21 cellular contexts compared by ENCODE assay signal in the genomic region with DNA sequence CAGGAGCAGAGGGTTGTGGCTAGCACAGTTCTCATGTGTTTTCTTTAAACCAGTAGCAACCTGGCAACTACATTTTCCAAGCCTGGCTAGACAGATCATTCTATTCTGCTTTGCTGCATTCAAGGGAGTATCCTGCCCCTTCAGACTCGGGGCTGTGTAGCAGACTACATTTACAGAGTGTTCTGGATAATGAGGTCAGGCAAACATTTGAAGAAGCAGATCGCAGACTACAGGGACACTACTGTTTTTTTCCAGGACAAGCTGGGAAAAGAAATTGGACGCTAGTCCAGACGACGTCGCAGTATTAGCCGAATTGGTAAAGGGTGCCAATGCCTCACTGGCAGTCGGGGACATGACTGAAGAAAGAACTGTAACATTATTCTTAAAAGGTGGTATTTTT.
"Had no signal": no experiment of that assay in that cellular context is flagged by ENCODE, and none has a peak within 500 bp of the region (broad histone marks: within the 10 kb centered on the region; RNA-seq: fewer than 3 reads in every experiment).

No MANE protein-coding gene starts in this region.

- H3K4me1 ChIP-seq: gastrocnemius medialis had no signal

- DNase-seq: activated CD4-positive, CD25-positive, alpha-beta regulatory T cell treated with anti-CD3 and anti-CD28 coated beads, Interleukin-2, amount 50 U/mL, for 72 hours; activated naive CD4-positive, alpha-beta T cell treated with anti-CD3 and anti-CD28 coated beads, Interleukin-2, amount 50 U/mL, for 16 hours; adrenal gland; cerebellar nuclear complex; dermis blood vessel endothelial cell; effector memory CD8-positive, alpha-beta T cell; gastrocnemius medialis; heart right ventricle; islet precursor cell; mesenchymal stem cell; natural killer cell; right cardiac atrium; SK-N-SH; stimulated activated CD4-positive, alpha-beta T cell treated with anti-CD3 and anti-CD28 coated beads, Interleukin-4, amount 100 ng/mL, for 4 hours; stimulated activated naive CD8-positive, alpha-beta T cell treated with anti-CD3 and anti-CD28 coated beads, Interleukin-15, Interleukin-2, amounts not matched to agents 100 U/mL and 50 U/mL, for 24 hours; T-cell; T-helper 9 cell had no signal

- H3K4me3 ChIP-seq: adrenal gland, gastrocnemius medialis, heart right ventricle, smooth muscle cell, suprapubic skin had no signal

- H3K9ac ChIP-seq: SK-N-SH had no signal

- H3K27ac ChIP-seq: adrenal gland, gastrocnemius medialis, heart right ventricle, neutrophil, suprapubic skin had no signal

- H3K4me2 ChIP-seq: SK-N-SH, smooth muscle cell had no signal

- ATAC-seq: activated T-helper 17 cell treated with anti-CD3 and anti-CD28 coated beads, Interleukin-2, amount 50 U/mL, for 72 hours; effector memory CD8-positive, alpha-beta T cell; gastrocnemius medialis; natural killer cell; stimulated activated naive CD8-positive, alpha-beta T cell treated with anti-CD3 and anti-CD28 coated beads, Interleukin-15, Interleukin-2, amounts not matched to agents 100 U/mL and 50 U/mL, for 24 hours; T-cell had no signal

- H3K36me3 ChIP-seq: adrenal gland, gastrocnemius medialis, heart right ventricle, neutrophil, suprapubic skin had no signal

- H3K9me3 ChIP-seq: adrenal gland, gastrocnemius medialis, heart right ventricle, neutrophil, SK-N-SH, suprapubic skin had no signal

- H3K27me3 ChIP-seq: adrenal gland, gastrocnemius medialis, neutrophil, suprapubic skin had no signal
